9 cellular contexts compared by ENCODE assay signal in the genomic region with DNA sequence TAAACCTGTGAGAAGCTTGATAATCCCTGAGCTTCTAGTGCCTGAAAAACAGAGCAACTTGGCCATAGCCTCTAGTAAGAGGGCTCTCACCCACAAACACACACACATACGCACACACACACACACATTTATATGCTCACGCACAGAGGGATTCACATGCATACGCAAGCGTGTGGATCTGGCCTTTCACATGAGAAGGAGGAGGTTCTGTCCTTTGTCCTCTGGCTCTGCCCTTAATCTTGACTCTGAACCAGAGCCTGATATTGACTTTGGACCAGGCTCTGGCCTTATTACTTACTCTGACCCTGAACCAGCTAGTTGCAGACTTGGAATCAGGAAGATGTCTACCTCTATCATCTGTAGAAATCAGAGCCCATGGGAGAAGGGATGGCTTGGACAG. TPM values are rescaled to one million over a fixed set of nuclear protein-coding genes. Genes with fewer than 3 reads are reported as not detected.
"Had no signal": no experiment of that assay in that cellular context is flagged by ENCODE, and none has a peak within 500 bp of the region (broad histone marks: within the 10 kb centered on the region; RNA-seq: fewer than 3 reads in every experiment).

No MANE protein-coding gene starts in this region.

- H3K36me3 ChIP-seq: gastroesophageal sphincter, stomach, thoracic aorta, uterus had no signal

- H3K4me1 ChIP-seq: gastroesophageal sphincter, psoas muscle, stomach, uterus had no signal

- H3K4me3 ChIP-seq: gastroesophageal sphincter, lung, psoas muscle, stomach, thoracic aorta, uterus had no signal

- DNase-seq: cortex of kidney had no signal

- H3K27ac ChIP-seq: gastroesophageal sphincter, psoas muscle, stomach, thoracic aorta had no signal

- H3K9me3 ChIP-seq: gastroesophageal sphincter, psoas muscle, stomach, thoracic aorta, uterus had no signal

RNA-seq across cellular contexts. Expression of gene P4HA2, which starts 10.0 kb away (rescaled TPM):
- total RNA-seq: naive thymus-derived CD8-positive, alpha-beta T cell had no signal

RNA-seq across cellular contexts. Expression of gene PDLIM4, which starts 19.8 kb away (rescaled TPM):
- total RNA-seq: mononuclear cell; naive thymus-derived CD8-positive, alpha-beta T cell had no signal

RNA-seq across cellular contexts. Expression of gene SLC22A4, which starts 56.5 kb away (rescaled TPM):
- total RNA-seq: naive thymus-derived CD8-positive, alpha-beta T cell had no signal
